ENCODE assay signal across 5 cellular contexts in the genomic region with DNA sequence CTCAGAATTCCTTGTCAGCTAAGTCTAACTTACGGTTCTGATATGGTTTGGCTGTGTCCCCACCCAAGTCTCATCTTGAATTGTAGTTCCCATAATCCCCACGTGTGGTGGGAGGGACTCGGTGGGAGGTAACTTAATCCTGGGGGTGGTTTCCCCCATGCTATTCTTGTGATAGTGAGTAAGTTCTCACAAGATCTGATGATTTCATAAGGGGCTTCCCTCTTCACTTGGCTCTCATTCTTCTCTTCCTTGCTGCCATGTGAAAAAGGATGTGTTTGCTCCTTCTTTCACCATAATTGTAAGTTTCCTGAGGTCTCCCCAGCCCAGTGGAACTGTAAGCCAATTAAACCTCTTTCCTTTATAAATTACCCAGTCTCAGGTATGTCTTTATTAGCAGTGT.
DNase-seq lines count a peak whose midpoint lies in the region; ATAC-seq, FAIRE-seq and TF ChIP-seq lines count a peak whose summit lies in the region.
"Not testable (repeated sequence)": the region's sequence is repeated elsewhere in the genome, so short reads cannot be mapped to it uniquely, and the experiment has no call there.

No MANE protein-coding gene starts in this region.

- peaks cover 24% of the 10 kb centered on the region for H3K4me1 ChIP-seq in mammary epithelial cell (ENCODE audit: insufficient read depth, low read length)
- H3K4me1 ChIP-seq in foreskin keratinocyte: peaks cover 27% of the 10 kb centered on the region

- not testable (repeated sequence) for TF ChIP-seq CTCF in D721Med (IDR thresholded peaks at IDR 0.05; ENCODE audit: insufficient read depth, missing control alignments); mammary epithelial cell (conservative IDR thresholded peaks at IDR 0.05 in 1 of 2, IDR thresholded peaks at IDR 0.05 in 1 of 2; ENCODE audit: extremely low read depth in 1 of 2, insufficient read depth in 1 of 2, low read depth in 1 of 2, low read length in 2 of 2); epithelial cell of esophagus (IDR thresholded peaks at IDR 0.05; ENCODE audit: insufficient read depth, low read depth, low read length, missing control alignments); foreskin keratinocyte (conservative IDR thresholded peaks at IDR 0.05)

- H3K27ac ChIP-seq in mammary epithelial cell (ENCODE audit: insufficient read depth, low read depth, low read length); foreskin keratinocyte: not testable (repeated sequence)

- not testable (repeated sequence) for H3K27me3 ChIP-seq in mammary epithelial cell (ENCODE audit: insufficient read depth, low read length); foreskin keratinocyte

- not testable (repeated sequence) for BruUV-seq in mammary epithelial cell (replicated peaks; lab: Mats Ljungman, UMichigan)

- H3K79me2 ChIP-seq in mammary epithelial cell (ENCODE audit: insufficient read depth, low read length): not testable (repeated sequence)

- ATAC-seq in foreskin keratinocyte: peak; percentile 39

- 62% methylated on average over 3 of the region's 3 CpGs for WGBS in mammary epithelial cell (ENCODE audit: low coverage, missing lambda C conversion rate)

- not testable (repeated sequence) for H3K9ac ChIP-seq in mammary epithelial cell (ENCODE audit: insufficient read depth, low read length)

- not testable (repeated sequence) for H3K4me3 ChIP-seq in mammary epithelial cell (replicated peaks in 1 of 3; ENCODE audit: insufficient read depth in 1 of 3, low read depth in 2 of 3, low read length in 3 of 3); epithelial cell of esophagus (ENCODE audit: low read length)

- not testable (repeated sequence) for H3K9me3 ChIP-seq in mammary epithelial cell (replicated peaks; ENCODE audit: insufficient read depth, low read length)

- dilution Hi-C loops in mammary epithelial cell (cut with HindIII; ENCODE audit: low sequenced_read_pairs): loop anchor here (25.0 kb wide), 1 partner anchor 151 kb away; no protein-coding TSS in a partner anchor

- H3K36me3 ChIP-seq in mammary epithelial cell (ENCODE audit: insufficient read depth, low read length): not testable (repeated sequence)

- in situ Hi-C loops in mammary epithelial cell (cut with MboI; ENCODE audit: low sequenced_read_pairs in 2 of 2): not testable (repeated sequence)

- H2AFZ ChIP-seq in mammary epithelial cell (ENCODE audit: low read depth, low read length): peak overlapping the region; percentile 78

- CTCF ChIA-PET in mammary epithelial cell (lab: Charles Lee; ENCODE audit: low non-redundant PET): not testable (repeated sequence)

- FAIRE-seq in D721Med (lab: Jason Lieb, UNC): peak; percentile 85

- not testable (repeated sequence) for DNase-seq in D721Med (ENCODE audit: insufficient read length, low spot score); foreskin keratinocyte
- DNase-seq in mammary epithelial cell (peak; percentile 44), epithelial cell of esophagus (ENCODE audit: low read depth) (peak; percentile 17), kidney tubule cell (ENCODE audit: low spot score) (peak; percentile 82)

- intact Hi-C loops in mammary epithelial cell (cut with micrococcal nuclease): loop anchor here (5.0 kb wide), 1 partner anchor 66 kb away; no protein-coding TSS in a partner anchor

- H3K4me2 ChIP-seq in mammary epithelial cell (ENCODE audit: insufficient read depth, low read depth, low read length): not testable (repeated sequence)

- H4K20me1 ChIP-seq in mammary epithelial cell (ENCODE audit: insufficient read depth, low read length): not testable (repeated sequence)
